In the genomic region with DNA sequence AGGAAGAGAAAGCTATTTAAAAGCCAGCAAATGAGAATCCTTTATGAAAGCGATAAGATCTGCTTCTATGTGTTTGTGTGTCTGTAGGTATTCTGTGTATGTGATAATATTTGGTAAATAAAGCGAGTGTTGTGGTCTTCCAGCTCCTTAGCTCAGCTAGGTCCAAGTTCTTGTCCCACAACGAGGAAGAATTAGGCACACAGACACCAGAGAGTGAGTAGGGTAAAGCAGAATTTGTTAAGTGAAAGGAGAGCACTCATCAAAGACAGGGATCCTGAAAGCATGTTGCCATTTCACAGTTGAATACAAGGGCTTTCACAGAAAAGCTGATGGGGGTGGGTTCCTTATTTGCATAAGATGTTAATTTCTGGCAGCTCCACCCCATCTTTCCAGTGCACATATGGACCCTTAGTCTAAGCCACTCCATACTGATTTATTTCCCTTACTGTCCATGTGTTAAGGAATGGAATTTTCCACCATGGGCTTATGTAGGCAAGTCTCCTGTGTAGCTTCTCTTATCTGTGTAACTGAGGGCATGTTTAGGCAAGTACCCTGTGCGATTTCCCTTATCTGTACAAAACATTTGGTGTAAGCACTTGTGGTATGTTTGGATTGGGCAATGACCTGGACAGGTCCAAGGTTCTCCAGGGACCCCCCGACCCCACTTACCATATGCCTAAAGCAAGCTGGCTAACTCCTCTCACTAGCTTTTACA, we compare ENCODE assay signal across 19 cellular contexts.
DNase-seq lines count a peak whose midpoint lies in the region; ATAC-seq, FAIRE-seq and TF ChIP-seq lines count a peak whose summit lies in the region.
"Had no signal": no experiment of that assay in that cellular context is flagged by ENCODE, and none has a peak within 500 bp of the region (broad histone marks: within the 10 kb centered on the region; RNA-seq: fewer than 3 reads in every experiment).

No MANE protein-coding gene starts in this region.

- H3K36me3 ChIP-seq in bronchial epithelial cell (ENCODE audit: control insufficient read depth, insufficient read depth, low read length) (no peaks in the 10 kb centered on the region), keratinocyte (ENCODE audit: control insufficient read depth in 2 of 2, extremely low read depth in 1 of 2, insufficient read depth in 2 of 2, low read length in 2 of 2) (no peaks in the 10 kb centered on the region)
- H3K36me3 ChIP-seq: HAP-1 had no signal

- TF ChIP-seq CTCF in bronchial epithelial cell (IDR thresholded peaks at IDR 0.05; ENCODE audit: insufficient read depth, low read length, severe bottlenecking) (no peak), keratinocyte (optimal IDR thresholded peaks at IDR 0.05 in 1 of 3, IDR thresholded peaks at IDR 0.05 in 1 of 3, conservative IDR thresholded peaks at IDR 0.05 in 1 of 3; ENCODE audit: extremely low read depth in 1 of 3, insufficient read depth in 2 of 3, low read length in 3 of 3) (no peak)

- H3K9ac ChIP-seq in keratinocyte (ENCODE audit: control insufficient read depth, extremely low read depth, insufficient read depth, low read length), result no peak overlapping the region

- no peaks in the 10 kb centered on the region for H4K20me1 ChIP-seq in keratinocyte (ENCODE audit: control insufficient read depth, extremely low read depth, insufficient read depth, low read length)

- no peak for FAIRE-seq in bronchial epithelial cell (lab: Jason Lieb, UNC)
- peak; percentile 70 for FAIRE-seq in keratinocyte (lab: Jason Lieb, UNC)
- FAIRE-seq: HTR-8/SVneo had no signal

- H3K4me2 ChIP-seq in keratinocyte (ENCODE audit: control insufficient read depth, extremely low read depth, insufficient read depth, low read depth, low read length), result peak overlapping the region; percentile 41

- H3K9me3 ChIP-seq in keratinocyte (ENCODE audit: control insufficient read depth, low read depth, low read length), result no peaks in the 10 kb centered on the region
- H3K9me3 ChIP-seq: HAP-1 had no signal

- no peak for ATAC-seq in sciatic nerve

- dilution Hi-C loops in keratinocyte (cut with MboI; ENCODE audit: extremely low pct_ligation_motif_present, low sequenced_read_pairs), result no loop called here

- intact Hi-C loops in cardiac septum (cut with DNase I) (no loop called here), sciatic nerve (cut with DNase I) (no loop called here)

- H2AFZ ChIP-seq in keratinocyte (ENCODE audit: control insufficient read depth, low read length), result peak overlapping the region; percentile 83

- DNase-seq in KBM-7 (peak; percentile 49), OCI-M1 (lab: John Stamatoyannopoulos, UW) (peak; percentile 59), bronchial epithelial cell (ENCODE audit: low read depth) (peak; percentile 63), keratinocyte (ENCODE audit: low read depth, low spot score) (no peak), cardiac septum (ENCODE audit: low spot score) (no peak), GDM1 (lab: John Stamatoyannopoulos, UW) (no peak), sciatic nerve (ENCODE audit: low spot score) (no peak)
- DNase-seq: ACHN; GF-D8; MV-4-11; NCI-H1417 treated with DMSO at 0.1 percent for 48 hours; NCI-H1930; NCI-H748 treated with DMSO at 0.1 percent for 48 hours; NK-92 treated with Interleukin-12 subunit alpha and Interleukin-12 subunit beta, amount 100 ng/mL, for 24 hours; Right ventricle myocardium superior had no signal

- H3K9me1 ChIP-seq in keratinocyte (ENCODE audit: control insufficient read depth, extremely low read depth, insufficient read depth, low read length), result no peaks in the 10 kb centered on the region

- H3K4me1 ChIP-seq in keratinocyte (ENCODE audit: control insufficient read depth, extremely low read depth, insufficient read depth, low read length), result peaks cover 11% of the 10 kb centered on the region
- H3K4me1 ChIP-seq: HAP-1 had no signal

- H3K27ac ChIP-seq in keratinocyte (ENCODE audit: control insufficient read depth, insufficient read depth, low read length), result peak overlapping the region; percentile 20
- H3K27ac ChIP-seq: C4-2B, SK-N-MC had no signal

- H3K27me3 ChIP-seq in bronchial epithelial cell (ENCODE audit: control insufficient read depth, insufficient read depth, low read length) (no peaks in the 10 kb centered on the region), keratinocyte (ENCODE audit: control insufficient read depth, extremely low read depth, insufficient read depth, low read length) (no peaks in the 10 kb centered on the region)

- H3K4me3 ChIP-seq in bronchial epithelial cell (ENCODE audit: low read depth, low read length), result no peak overlapping the region
- no peak overlapping the region for H3K4me3 ChIP-seq in keratinocyte (ENCODE audit: control insufficient read depth in 2 of 3, extremely low read depth in 1 of 3, insufficient read depth in 2 of 3, low read depth in 1 of 3, low read length in 3 of 3)
- H3K4me3 ChIP-seq: HAP-1, SK-N-MC had no signal

- no peaks in the 10 kb centered on the region for H3K79me2 ChIP-seq in keratinocyte (ENCODE audit: control insufficient read depth, insufficient read depth, low read length)

- in situ Hi-C loops in KBM-7 (cut with MboI; ENCODE audit: low pct_unique_long_range_greater_than_20kb, low sequenced_read_pairs), result no loop called here

Comparison
In these comparisons a context has a peak if more than half of its experiments do, and no peak if none do; other contexts are left out.
1. DNase-seq: peak in KBM-7 (single experiment), OCI-M1 (single experiment) and bronchial epithelial cell (single experiment); none in keratinocyte (single experiment), cardiac septum (single experiment), GDM1 (single experiment) and sciatic nerve (single experiment).